8 cellular contexts compared by ENCODE assay signal in the genomic region with DNA sequence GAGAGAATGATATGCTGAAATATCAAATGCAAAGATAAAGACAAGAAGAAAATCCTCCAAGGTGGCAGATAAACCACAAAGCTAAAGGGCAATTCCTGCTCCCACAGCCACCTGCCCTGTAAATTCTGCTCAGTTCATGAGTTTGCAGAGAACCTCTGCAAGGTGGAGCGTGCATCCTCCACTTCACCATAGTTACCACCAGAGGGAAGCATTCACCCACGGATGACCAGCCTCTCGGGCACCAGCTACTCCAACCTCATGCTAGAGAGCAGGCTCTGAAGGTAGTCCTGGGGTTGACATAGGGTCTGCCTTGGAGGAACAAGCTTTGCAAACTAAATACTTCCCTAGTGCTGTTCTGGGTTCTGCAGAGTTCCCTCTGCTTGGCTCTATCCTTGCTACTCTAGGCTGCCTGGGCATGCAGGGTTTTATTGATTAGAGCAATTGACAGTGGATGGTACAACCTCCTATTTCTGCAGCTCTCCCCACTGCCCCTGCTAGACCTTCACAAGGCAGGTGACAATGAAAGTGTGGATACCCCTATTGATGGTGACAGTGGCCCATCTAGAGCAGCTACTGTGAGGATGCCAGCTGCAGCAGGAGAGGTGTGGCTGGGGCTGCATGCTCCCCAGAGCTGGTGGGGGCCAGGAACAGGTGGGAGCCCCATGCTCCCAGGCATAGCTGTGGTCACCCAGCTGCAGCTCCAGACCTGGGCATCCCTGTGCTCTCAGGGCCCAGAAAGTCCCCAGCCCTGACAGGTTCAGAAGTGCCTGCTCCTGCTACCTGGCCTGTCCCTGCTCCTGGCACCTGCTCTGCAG. TPM values are rescaled to one million over a fixed set of nuclear protein-coding genes. Genes with fewer than 3 reads are reported as not detected.
DNase-seq lines count a peak whose midpoint lies in the region; ATAC-seq, FAIRE-seq and TF ChIP-seq lines count a peak whose summit lies in the region.

No MANE protein-coding gene starts in this region.

- no peak for FAIRE-seq in H54 (lab: Jason Lieb, UNC)

- peak; percentile 41 for DNase-seq in GDM1 (lab: John Stamatoyannopoulos, UW)
- DNase-seq in H54 (ENCODE audit: insufficient read length, low spot score): peak; percentile 21
- peak; percentile 8 for DNase-seq in NCI-H128 (lab: John Stamatoyannopoulos, UW; ENCODE audit: unreplicated experiment)
- DNase-seq in activated CD4-positive, alpha-beta T cell treated with anti-CD3 and anti-CD28 coated beads for 36 hours: peak; percentile 74
- DNase-seq in dedifferentiated amniotic fluid mesenchymal stem cell (ENCODE audit: extremely low spot score): peak; percentile 72
- peak; percentile 33 to 44 (median 37) for DNase-seq in stimulated activated CD4-positive, alpha-beta T cell treated with anti-CD3 and anti-CD28 coated beads, TNF-alpha, amount 100 ng/mL, for 24 hours (ENCODE audit: low read depth in 3 of 3)

- no peak overlapping the region for H3K4me3 ChIP-seq in liver (ENCODE audit: low read depth in 1 of 3, low read length in 3 of 3)

- H3K9me3 Mint-ChIP-seq in activated CD4-positive, alpha-beta T cell treated with anti-CD3 and anti-CD28 coated beads for 36 hours (ENCODE audit: low read depth): no peaks in the 10 kb centered on the region

- intact Hi-C loops in activated CD4-positive, alpha-beta T cell treated with anti-CD3 and anti-CD28 coated beads for 36 hours (cut with DNase I, micrococcal nuclease): loop anchor here (1.0 to 2.0 kb wide), 7 partner anchors 48 to 981 kb away; no protein-coding TSS in a partner anchor

- TF ChIP-seq CTCF in liver (IDR thresholded peaks at IDR 0.05; ENCODE audit: low read depth, low read length, missing input control): peak; percentile 93

- no peaks in the 10 kb centered on the region for H3K4me1 ChIP-seq in liver (ENCODE audit: control insufficient read depth in 4 of 4, insufficient read depth in 4 of 4, low read length in 3 of 4)

- H3K4me3 Mint-ChIP-seq in activated CD4-positive, alpha-beta T cell treated with anti-CD3 and anti-CD28 coated beads for 36 hours: no peak overlapping the region

- H3K27me3 Mint-ChIP-seq in activated CD4-positive, alpha-beta T cell treated with anti-CD3 and anti-CD28 coated beads for 36 hours: no peaks in the 10 kb centered on the region

- no peaks in the 10 kb centered on the region for H3K36me3 Mint-ChIP-seq in activated CD4-positive, alpha-beta T cell treated with anti-CD3 and anti-CD28 coated beads for 36 hours (ENCODE audit: low read depth)

- no peaks in the 10 kb centered on the region for H3K27me3 ChIP-seq in liver (ENCODE audit: control insufficient read depth in 4 of 4, insufficient read depth in 4 of 4, low read length in 3 of 4)

- no peak overlapping the region for H3K27ac Mint-ChIP-seq in activated CD4-positive, alpha-beta T cell treated with anti-CD3 and anti-CD28 coated beads for 36 hours

- CTCF ChIA-PET in activated CD4-positive, alpha-beta T cell treated with anti-CD3 and anti-CD28 coated beads for 36 hours (lab: Charles Lee): interaction anchor here (0.6 to 2.3 kb wide), 17 partner anchors 9 to 981 kb away, joined by 3 to 17 read pairs (median 3); no protein-coding TSS in a partner anchor

- no peaks in the 10 kb centered on the region for H3K36me3 ChIP-seq in liver (ENCODE audit: control insufficient read depth in 4 of 4, insufficient read depth in 3 of 4, low read depth in 1 of 4, low read length in 3 of 4)

- WGBS in liver: under 1% methylated on average over 3 of the region's 3 CpGs

- ATAC-seq in activated CD4-positive, alpha-beta T cell treated with anti-CD3 and anti-CD28 coated beads for 36 hours: peak; percentile 90
- no peak for ATAC-seq in GM18517 (IDR thresholded peaks at IDR 0.05; ENCODE audit: unreplicated experiment)

- POLR2A ChIA-PET in activated CD4-positive, alpha-beta T cell treated with anti-CD3 and anti-CD28 coated beads for 36 hours (lab: Charles Lee): no interaction called here

- TF ChIP-seq POLR2A in H54 (IDR thresholded peaks at IDR 0.05; ENCODE audit: low read depth, low read length): no peak

- H3K9ac ChIP-seq in liver (ENCODE audit: low read depth in 1 of 2, low read length in 2 of 2): no peak overlapping the region

- peak; percentile 97 to 99 for TF ChIP-seq RAD21 in liver (IDR thresholded peaks at IDR 0.05)

- H3K9me3 ChIP-seq in liver (ENCODE audit: control insufficient read depth in 4 of 4, low read length in 3 of 4): no peaks in the 10 kb centered on the region

- no peaks in the 10 kb centered on the region for H3K4me1 Mint-ChIP-seq in activated CD4-positive, alpha-beta T cell treated with anti-CD3 and anti-CD28 coated beads for 36 hours

- H3K27ac ChIP-seq in liver (ENCODE audit: low read depth in 1 of 2, low read length in 2 of 2): no peak overlapping the region

TF ChIP-seq in liver, 16 proteins besides CTCF, POLR2A, EP300 and RAD21:
- TF ChIP-seq YY1 (IDR thresholded peaks at IDR 0.05): no peak
- no peak for TF ChIP-seq SP1 (IDR thresholded peaks at IDR 0.05)
- no peak for TF ChIP-seq RXRA (IDR thresholded peaks at IDR 0.05)
- TF ChIP-seq, protein P1, sequence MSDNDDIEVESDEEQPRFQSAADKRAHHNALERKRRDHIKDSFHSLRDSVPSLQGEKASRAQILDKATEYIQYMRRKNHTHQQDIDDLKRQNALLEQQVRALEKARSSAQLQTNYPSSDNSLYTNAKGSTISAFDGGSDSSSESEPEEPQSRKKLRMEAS (IDR thresholded peaks at IDR 0.05): no peak
- no peak for TF ChIP-seq FOXA2 (IDR thresholded peaks at IDR 0.05)
- TF ChIP-seq, protein P2, sequence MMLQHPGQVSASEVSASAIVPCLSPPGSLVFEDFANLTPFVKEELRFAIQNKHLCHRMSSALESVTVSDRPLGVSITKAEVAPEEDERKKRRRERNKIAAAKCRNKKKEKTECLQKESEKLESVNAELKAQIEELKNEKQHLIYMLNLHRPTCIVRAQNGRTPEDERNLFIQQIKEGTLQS (IDR thresholded peaks at IDR 0.05): no peak
- TF ChIP-seq EGR1 (IDR thresholded peaks at IDR 0.05; ENCODE audit: low read depth in 2 of 2): no peak
- TF ChIP-seq, protein P3, sequence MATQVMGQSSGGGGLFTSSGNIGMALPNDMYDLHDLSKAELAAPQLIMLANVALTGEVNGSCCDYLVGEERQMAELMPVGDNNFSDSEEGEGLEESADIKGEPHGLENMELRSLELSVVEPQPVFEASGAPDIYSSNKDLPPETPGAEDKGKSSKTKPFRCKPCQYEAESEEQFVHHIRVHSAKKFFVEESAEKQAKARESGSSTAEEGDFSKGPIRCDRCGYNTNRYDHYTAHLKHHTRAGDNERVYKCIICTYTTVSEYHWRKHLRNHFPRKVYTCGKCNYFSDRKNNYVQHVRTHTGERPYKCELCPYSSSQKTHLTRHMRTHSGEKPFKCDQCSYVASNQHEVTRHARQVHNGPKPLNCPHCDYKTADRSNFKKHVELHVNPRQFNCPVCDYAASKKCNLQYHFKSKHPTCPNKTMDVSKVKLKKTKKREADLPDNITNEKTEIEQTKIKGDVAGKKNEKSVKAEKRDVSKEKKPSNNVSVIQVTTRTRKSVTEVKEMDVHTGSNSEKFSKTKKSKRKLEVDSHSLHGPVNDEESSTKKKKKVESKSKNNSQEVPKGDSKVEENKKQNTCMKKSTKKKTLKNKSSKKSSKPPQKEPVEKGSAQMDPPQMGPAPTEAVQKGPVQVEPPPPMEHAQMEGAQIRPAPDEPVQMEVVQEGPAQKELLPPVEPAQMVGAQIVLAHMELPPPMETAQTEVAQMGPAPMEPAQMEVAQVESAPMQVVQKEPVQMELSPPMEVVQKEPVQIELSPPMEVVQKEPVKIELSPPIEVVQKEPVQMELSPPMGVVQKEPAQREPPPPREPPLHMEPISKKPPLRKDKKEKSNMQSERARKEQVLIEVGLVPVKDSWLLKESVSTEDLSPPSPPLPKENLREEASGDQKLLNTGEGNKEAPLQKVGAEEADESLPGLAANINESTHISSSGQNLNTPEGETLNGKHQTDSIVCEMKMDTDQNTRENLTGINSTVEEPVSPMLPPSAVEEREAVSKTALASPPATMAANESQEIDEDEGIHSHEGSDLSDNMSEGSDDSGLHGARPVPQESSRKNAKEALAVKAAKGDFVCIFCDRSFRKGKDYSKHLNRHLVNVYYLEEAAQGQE (IDR thresholded peaks at IDR 0.05): no peak
- TF ChIP-seq TAF1 (conservative IDR thresholded peaks at IDR 0.05): no peak
- no peak for TF ChIP-seq JUND (IDR thresholded peaks at IDR 0.05)
- TF ChIP-seq HNF4A (conservative IDR thresholded peaks at IDR 0.05): no peak
- TF ChIP-seq, protein P4, sequence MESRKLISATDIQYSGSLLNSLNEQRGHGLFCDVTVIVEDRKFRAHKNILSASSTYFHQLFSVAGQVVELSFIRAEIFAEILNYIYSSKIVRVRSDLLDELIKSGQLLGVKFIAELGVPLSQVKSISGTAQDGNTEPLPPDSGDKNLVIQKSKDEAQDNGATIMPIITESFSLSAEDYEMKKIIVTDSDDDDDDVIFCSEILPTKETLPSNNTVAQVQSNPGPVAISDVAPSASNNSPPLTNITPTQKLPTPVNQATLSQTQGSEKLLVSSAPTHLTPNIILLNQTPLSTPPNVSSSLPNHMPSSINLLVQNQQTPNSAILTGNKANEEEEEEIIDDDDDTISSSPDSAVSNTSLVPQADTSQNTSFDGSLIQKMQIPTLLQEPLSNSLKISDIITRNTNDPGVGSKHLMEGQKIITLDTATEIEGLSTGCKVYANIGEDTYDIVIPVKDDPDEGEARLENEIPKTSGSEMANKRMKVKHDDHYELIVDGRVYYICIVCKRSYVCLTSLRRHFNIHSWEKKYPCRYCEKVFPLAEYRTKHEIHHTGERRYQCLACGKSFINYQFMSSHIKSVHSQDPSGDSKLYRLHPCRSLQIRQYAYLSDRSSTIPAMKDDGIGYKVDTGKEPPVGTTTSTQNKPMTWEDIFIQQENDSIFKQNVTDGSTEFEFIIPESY (IDR thresholded peaks at IDR 0.05): no peak
- no peak for TF ChIP-seq GABPA (IDR thresholded peaks at IDR 0.05 in 1 of 2, conservative IDR thresholded peaks at IDR 0.05 in 1 of 2)
- no peak for TF ChIP-seq NR2F2 (IDR thresholded peaks at IDR 0.05)
- TF ChIP-seq HNF4G (IDR thresholded peaks at IDR 0.05): no peak
- no peak for TF ChIP-seq FOXA1 (IDR thresholded peaks at IDR 0.05)

RNA-seq across cellular contexts. Expression of gene GGTLC1, which starts 51.1 kb away (rescaled TPM):
- total RNA-seq in activated CD4-positive, alpha-beta T cell treated with anti-CD3 and anti-CD28 coated beads for 36 hours: not detected
- not detected for total RNA-seq in liver
- polyA plus RNA-seq in liver: not detected

RNA-seq across cellular contexts. Expression of gene CST5, which starts 58.0 kb away (rescaled TPM):
- not detected for total RNA-seq in activated CD4-positive, alpha-beta T cell treated with anti-CD3 and anti-CD28 coated beads for 36 hours
- not detected for total RNA-seq in liver
- not detected for polyA plus RNA-seq in liver

Comparison
In these comparisons a context has a peak if more than half of its experiments do, and no peak if none do; other contexts are left out.
1. DNase-seq: peak in every context shown above with its lines; median percentile 74 in activated CD4-positive, alpha-beta T cell treated with anti-CD3 and anti-CD28 coated beads for 36 hours; 72 in dedifferentiated amniotic fluid mesenchymal stem cell; 41 in GDM1; 37 in stimulated activated CD4-positive, alpha-beta T cell treated with anti-CD3 and anti-CD28 coated beads, TNF-alpha, amount 100 ng/mL, for 24 hours; 21 in H54; 8 in NCI-H128.